In genomic region chr17:78368348-78368747, GRCh38 we compare ENCODE assay signal across 30 cellular contexts. TPM values are rescaled to one million over a fixed set of nuclear protein-coding genes. Genes with fewer than 3 reads are reported as not detected.
DNase-seq lines count a peak whose midpoint lies in the region; ATAC-seq, FAIRE-seq and TF ChIP-seq lines count a peak whose summit lies in the region.
"Had no signal": no experiment of that assay in that cellular context is flagged by ENCODE, and none has a peak within 500 bp of the region (broad histone marks: within the 10 kb centered on the region; RNA-seq: fewer than 3 reads in every experiment).

No MANE protein-coding gene starts in this region.

- no peak overlapping the region for H3K4me3 Mint-ChIP-seq in CD4-positive, alpha-beta memory T cell
- H3K4me3 Mint-ChIP-seq: activated naive CD8-positive, alpha-beta T cell treated with anti-CD3 and anti-CD28 coated beads for 36 hours; CD14-positive monocyte; immature natural killer cell had no signal

- DNase-seq in NCI-H2196 (lab: John Stamatoyannopoulos, UW; ENCODE audit: unreplicated experiment) (peak; percentile 39), NCI-H2196 treated with DMSO at 0.1 percent for 48 hours (lab: John Stamatoyannopoulos, UW; ENCODE audit: unreplicated experiment) (no peak), NCI-H1694 (lab: John Stamatoyannopoulos, UW) (peak; percentile 21), mesenchymal stem cell (no peak), pancreas (peak in 2 of 6 donors; percentile 40 to 62), anterior cingulate cortex (lab: John Stamatoyannopoulos, UW) (no peak)
- DNase-seq in CD4-positive, alpha-beta memory T cell: no peak
- DNase-seq: activated CD4-positive, alpha-beta T cell treated with anti-CD3 and anti-CD28 coated beads for 48 hours; activated effector memory CD4-positive, alpha-beta T cell treated with anti-CD3 and anti-CD28 coated beads, Interleukin-2, amount 50 U/mL, for 16 hours; activated naive CD8-positive, alpha-beta T cell treated with anti-CD3 and anti-CD28 coated beads for 36 hours; aorta; colonic mucosa; DND-41; effector memory CD4-positive, alpha-beta T cell; hypothalamus; immature natural killer cell; KG1; left colon; occipital lobe; SJCRH30; stimulated activated naive CD4-positive, alpha-beta T cell; T1000; uterus; WERI-Rb-1 had no signal

- ATAC-seq in pancreas (peak in 3 of 4 donors; percentile 7 to 61 (median 36)), HG03354 (IDR thresholded peaks at IDR 0.05; ENCODE audit: poor library complexity, severe bottlenecking, unreplicated experiment) (no peak)
- ATAC-seq: left colon had no signal

- WGBS in mesenchymal stem cell: 91% methylated on average over 5 of the region's 6 CpGs
- WGBS in pancreas, 2 donors: 37 to 38% methylated on average over 4 to 6 of the region's 6 CpGs

- no peak for TF ChIP-seq CTCF in pancreas (IDR thresholded peaks at IDR 0.05)

- CTCF ChIA-PET in CD4-positive, alpha-beta memory T cell (lab: Charles Lee; ENCODE audit: partially characterized antibody): interaction anchor here (1.3 to 1.6 kb wide), 2 partner anchors 9 to 20 kb away, joined by 3 to 4 read pairs; no protein-coding TSS in a partner anchor

- H3K36me3 ChIP-seq in mesenchymal stem cell (ENCODE audit: control insufficient read depth in 1 of 2, insufficient read depth in 2 of 2, low read depth in 1 of 2, low read length in 2 of 2): no peaks in the 10 kb centered on the region
- no peaks in the 10 kb centered on the region for H3K36me3 ChIP-seq in pancreas
- no peaks in the 10 kb centered on the region for H3K36me3 ChIP-seq in CD4-positive, alpha-beta memory T cell (ENCODE audit: insufficient read depth, low read length)
- H3K36me3 ChIP-seq: colonic mucosa, SJCRH30, uterus, WERI-Rb-1 had no signal

- no peak overlapping the region for H2BK120ac ChIP-seq in mesenchymal stem cell (ENCODE audit: low read depth, low read length)

- H2AFZ ChIP-seq in mesenchymal stem cell (ENCODE audit: low read depth, low read length): no peak overlapping the region

- H3K4me2 ChIP-seq in mesenchymal stem cell (ENCODE audit: low read length, poor library complexity, severe bottlenecking): no peak overlapping the region

- H2BK15ac ChIP-seq in mesenchymal stem cell (ENCODE audit: low read depth, poor library complexity, severe bottlenecking): no peak overlapping the region

- POLR2A ChIA-PET in CD4-positive, alpha-beta memory T cell (lab: Charles Lee; ENCODE audit: partially characterized antibody): interaction anchor here (0.9 kb wide), 1 partner anchor 14 kb away, joined by 3 read pairs; no protein-coding TSS in a partner anchor

- no peaks in the 10 kb centered on the region for H3K27me3 Mint-ChIP-seq in CD4-positive, alpha-beta memory T cell

- H2BK12ac ChIP-seq in mesenchymal stem cell (ENCODE audit: low read length in 2 of 2): peak overlapping the region in 1 of 2 experiments; percentile 29

- H3K27ac ChIP-seq in mesenchymal stem cell (ENCODE audit: low read length, poor library complexity, severe bottlenecking): no peak overlapping the region
- H3K27ac ChIP-seq in pancreas: no peak overlapping the region
- H3K27ac ChIP-seq in CD4-positive, alpha-beta memory T cell (ENCODE audit: low read depth, low read length): no peak overlapping the region
- H3K27ac ChIP-seq: colonic mucosa, epithelial cell of prostate, SJCRH30, skin epidermis, uterus, WERI-Rb-1 had no signal

- H2AK5ac ChIP-seq in mesenchymal stem cell (ENCODE audit: low read length, severe bottlenecking): peak overlapping the region; percentile 89

- H3K9me3 Mint-ChIP-seq in CD4-positive, alpha-beta memory T cell: no peaks in the 10 kb centered on the region
- H3K9me3 Mint-ChIP-seq: activated naive CD8-positive, alpha-beta T cell treated with anti-CD3 and anti-CD28 coated beads for 36 hours; CD14-positive monocyte; immature natural killer cell had no signal

- peaks cover 2% of the 10 kb centered on the region for H3K79me1 ChIP-seq in mesenchymal stem cell (replicated peaks; ENCODE audit: low read length, poor library complexity, severe bottlenecking)

- H3K9me3 ChIP-seq in mesenchymal stem cell (ENCODE audit: control insufficient read depth, low read length) (no peaks in the 10 kb centered on the region), pancreas (no peaks in the 10 kb centered on the region)
- no peaks in the 10 kb centered on the region for H3K9me3 ChIP-seq in CD4-positive, alpha-beta memory T cell (ENCODE audit: control insufficient read depth in 1 of 2, low read length in 2 of 2)
- H3K9me3 ChIP-seq: colonic mucosa, SJCRH30, uterus had no signal

- no peak overlapping the region for H4K8ac ChIP-seq in mesenchymal stem cell (ENCODE audit: low read length)

- peak overlapping the region in 1 of 2 experiments; percentile 36 for H3K23ac ChIP-seq in mesenchymal stem cell (ENCODE audit: low read length in 2 of 2)

- no peaks in the 10 kb centered on the region for H3K27me3 ChIP-seq in mesenchymal stem cell (ENCODE audit: control insufficient read depth in 1 of 2, insufficient read depth in 1 of 2, low read length in 2 of 2)
- no peaks in the 10 kb centered on the region for H3K27me3 ChIP-seq in pancreas
- no peaks in the 10 kb centered on the region for H3K27me3 ChIP-seq in CD4-positive, alpha-beta memory T cell (ENCODE audit: insufficient read depth, low read length)
- H3K27me3 ChIP-seq: colonic mucosa, SJCRH30, uterus had no signal

- intact Hi-C loops in pancreas (cut with DNase I): no loop called here
- intact Hi-C loops in CD4-positive, alpha-beta memory T cell (cut with micrococcal nuclease): no loop called here

- no peaks in the 10 kb centered on the region for H3K4me1 Mint-ChIP-seq in CD4-positive, alpha-beta memory T cell

- peak overlapping the region in 1 of 2 experiments; percentile 28 for H3K18ac ChIP-seq in mesenchymal stem cell (ENCODE audit: low read depth in 1 of 2, low read length in 2 of 2)

- peak overlapping the region; percentile 78 for H4K91ac ChIP-seq in mesenchymal stem cell (ENCODE audit: low read length)

- H3K27ac Mint-ChIP-seq in CD4-positive, alpha-beta memory T cell: no peak overlapping the region
- H3K27ac Mint-ChIP-seq: activated naive CD8-positive, alpha-beta T cell treated with anti-CD3 and anti-CD28 coated beads for 36 hours; immature natural killer cell had no signal

- no peak overlapping the region for H3K14ac ChIP-seq in mesenchymal stem cell (ENCODE audit: low read length in 2 of 2)

- no peaks in the 10 kb centered on the region for H3K36me3 Mint-ChIP-seq in CD4-positive, alpha-beta memory T cell
- H3K36me3 Mint-ChIP-seq: activated naive CD8-positive, alpha-beta T cell treated with anti-CD3 and anti-CD28 coated beads for 36 hours; CD14-positive monocyte; immature natural killer cell had no signal

- H2BK5ac ChIP-seq in mesenchymal stem cell (ENCODE audit: low read depth, low read length, poor library complexity, severe bottlenecking): no peak overlapping the region

- no peak for FAIRE-seq in pancreas (lab: Jason Lieb, UNC)
- FAIRE-seq: A204.1, H54 had no signal

- peaks cover 39% of the 10 kb centered on the region for H3K4me1 ChIP-seq in mesenchymal stem cell (ENCODE audit: control insufficient read depth, insufficient read depth, low read depth, low read length)
- H3K4me1 ChIP-seq in pancreas: no peaks in the 10 kb centered on the region
- H3K4me1 ChIP-seq in CD4-positive, alpha-beta memory T cell (ENCODE audit: insufficient read depth, low read length): no peaks in the 10 kb centered on the region
- H3K4me1 ChIP-seq: colonic mucosa had no signal

- H3K4me3 ChIP-seq in mesenchymal stem cell (ENCODE audit: insufficient read depth in 1 of 2, low read depth in 1 of 2, low read length in 2 of 2) (no peak overlapping the region), pancreas (no peak overlapping the region)
- H3K4me3 ChIP-seq in CD4-positive, alpha-beta memory T cell (ENCODE audit: low read length in 2 of 2): no peak overlapping the region
- H3K4me3 ChIP-seq: colonic mucosa, SJCRH30, skin epidermis, uterus had no signal

- H3K9ac ChIP-seq in mesenchymal stem cell (ENCODE audit: low read length): no peak overlapping the region

- no peak overlapping the region for H3K4ac ChIP-seq in mesenchymal stem cell (ENCODE audit: low read depth in 1 of 2, low read length in 2 of 2)

RNA-seq across cellular contexts. Expression of gene SOCS3, which starts 8.5 kb away (rescaled TPM):
- 64.5 TPM for polyA plus RNA-seq in mesenchymal stem cell (2013, experiment 1 of 2)
- 62.3 TPM for polyA plus RNA-seq in mesenchymal stem cell (2013, experiment 2 of 2)
- 10 to 100 TPM in 4 of 6 donors, 1 to 10 TPM in 2; 5.7 to 32.6 (median 18.0) TPM for total RNA-seq in pancreas
- polyA plus RNA-seq in pancreas: 10 to 100 TPM; 28.5 to 53.3 TPM
- total RNA-seq in CD4-positive, alpha-beta memory T cell: 1 to 10 TPM; 7.5 to 8.4 TPM
- 100 to 1,000 TPM in 1 of 2 donors, 10 to 100 TPM in 1; 60.8 to 220 TPM for polyA plus RNA-seq in CD4-positive, alpha-beta memory T cell

RNA-seq across cellular contexts. Expression of gene PGS1, which starts 10.1 kb away (rescaled TPM):
- polyA plus RNA-seq in mesenchymal stem cell (2013, experiment 1 of 2): 21.8 TPM
- 22.1 TPM for polyA plus RNA-seq in mesenchymal stem cell (2013, experiment 2 of 2)
- 10 to 100 TPM; 11.2 to 21.9 (median 13.4) TPM for total RNA-seq in pancreas
- polyA plus RNA-seq in pancreas: 10 to 100 TPM; 17.2 to 22.7 TPM
- total RNA-seq in CD4-positive, alpha-beta memory T cell: 10 to 100 TPM; 84.4 to 84.8 TPM
- polyA plus RNA-seq in CD4-positive, alpha-beta memory T cell: 10 to 100 TPM; 33.9 to 36.6 TPM

Comparison
In these comparisons a context has a peak if more than half of its experiments do, and no peak if none do; other contexts are left out.
1. DNase-seq: peak in NCI-H2196 (single experiment) and NCI-H1694 (single experiment); none in NCI-H2196 treated with DMSO at 0.1 percent for 48 hours (single experiment), mesenchymal stem cell (single experiment), anterior cingulate cortex (0 of 58) and CD4-positive, alpha-beta memory T cell (0 of 5).